Comparison of ENCODE assay signal across 15 cellular contexts in the genomic region with DNA sequence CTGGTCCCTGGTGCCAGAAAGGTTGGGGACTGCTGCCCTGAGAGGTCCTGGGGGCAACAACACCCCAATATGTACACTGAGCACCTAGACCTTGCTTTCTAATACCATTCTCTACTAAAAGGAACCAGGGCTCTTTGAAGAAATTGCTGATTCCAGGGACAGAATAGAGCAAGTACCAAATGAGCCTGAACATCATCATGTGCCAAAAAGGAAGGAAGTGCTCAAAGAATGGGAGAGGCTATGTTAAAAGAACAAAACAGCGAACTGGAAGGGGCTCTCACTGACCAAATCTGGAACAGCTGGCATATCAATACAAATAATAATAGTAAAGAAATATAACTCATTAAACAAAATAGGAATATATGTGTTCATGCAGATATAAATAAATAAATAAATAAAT. TPM values are rescaled to one million over a fixed set of nuclear protein-coding genes. Genes with fewer than 3 reads are reported as not detected.
DNase-seq lines count a peak whose midpoint lies in the region; ATAC-seq, FAIRE-seq and TF ChIP-seq lines count a peak whose summit lies in the region.
"Had no signal": no experiment of that assay in that cellular context is flagged by ENCODE, and none has a peak within 500 bp of the region (broad histone marks: within the 10 kb centered on the region; RNA-seq: fewer than 3 reads in every experiment).

No MANE protein-coding gene starts in this region.

- intact Hi-C loops in Right ventricle myocardium inferior (cut with DNase I): no loop called here
- intact Hi-C loops in Right ventricle myocardium superior (cut with DNase I): no loop called here
- intact Hi-C loops in left ventricle myocardium inferior (cut with micrococcal nuclease): no loop called here

- H3K9me3 ChIP-seq in astrocyte (ENCODE audit: insufficient read depth, low read depth, low read length) (no peaks in the 10 kb centered on the region), left ventricle myocardium inferior (replicated peaks) (no peaks in the 10 kb centered on the region)

- H3K4me3 ChIP-seq in astrocyte (ENCODE audit: insufficient read depth, low read depth, low read length) (no peak overlapping the region), left ventricle myocardium inferior (no peak overlapping the region)
- H3K4me3 ChIP-seq: BLaER1 had no signal

- H3K9me3 Mint-ChIP-seq in astrocyte (ENCODE audit: unreplicated experiment): no peaks in the 10 kb centered on the region
- H3K9me3 Mint-ChIP-seq in nephron progenitor cell: peaks cover 19% of the 10 kb centered on the region
- H3K9me3 Mint-ChIP-seq in activated T-cell treated with anti-CD3 and anti-CD28 coated beads, Interleukin-2, amount 50 U/mL, for 72 hours: no peaks in the 10 kb centered on the region
- H3K9me3 Mint-ChIP-seq: HFFc6 had no signal

- no peak for FAIRE-seq in astrocyte (lab: Jason Lieb, UNC)

- no peaks in the 10 kb centered on the region for H3K36me3 ChIP-seq in astrocyte (ENCODE audit: insufficient read depth, low read length)
- H3K36me3 ChIP-seq in left ventricle myocardium inferior: peaks cover 13% of the 10 kb centered on the region

- H3K9ac ChIP-seq in astrocyte (ENCODE audit: low read length): no peak overlapping the region
- H3K9ac ChIP-seq: BLaER1 had no signal

- H3K36me3 Mint-ChIP-seq in astrocyte (ENCODE audit: low read depth, unreplicated experiment) (no peaks in the 10 kb centered on the region), nephron progenitor cell (ENCODE audit: low read depth) (peaks cover 49% of the 10 kb centered on the region)
- no peaks in the 10 kb centered on the region for H3K36me3 Mint-ChIP-seq in activated T-cell treated with anti-CD3 and anti-CD28 coated beads, Interleukin-2, amount 50 U/mL, for 72 hours (ENCODE audit: insufficient read depth in 2 of 2)

- H4K20me1 ChIP-seq in astrocyte (ENCODE audit: insufficient read depth, low read length): peaks cover 34% of the 10 kb centered on the region

- H3K27me3 ChIP-seq in astrocyte (ENCODE audit: insufficient read depth, low read length) (no peaks in the 10 kb centered on the region), left ventricle myocardium inferior (ENCODE audit: low read depth) (no peaks in the 10 kb centered on the region)
- H3K27me3 ChIP-seq: BLaER1 had no signal

- DNase-seq in Right ventricle myocardium inferior (ENCODE audit: missing footprints): no peak
- no peak for DNase-seq in Right ventricle myocardium superior
- DNase-seq in astrocyte (ENCODE audit: low read depth): no peak
- DNase-seq in left ventricle myocardium inferior: no peak
- DNase-seq in nephron progenitor cell: no peak
- no peak for DNase-seq in activated gamma-delta T cell treated with Interleukin-2 at 50 U/mL for 16 hours
- no peak for DNase-seq in activated T-cell treated with anti-CD3 and anti-CD28 coated beads, Interleukin-2, amount 50 U/mL, for 72 hours
- DNase-seq: AML-193, DMS 273 treated with DMSO at 0.1 percent for 48 hours, HCEC 1CT, HFFc6 had no signal

- TF ChIP-seq CTCF in astrocyte (IDR thresholded peaks at IDR 0.05; ENCODE audit: insufficient read depth, low read depth, low read length): no peak
- no peak for TF ChIP-seq CTCF in left ventricle myocardium inferior (IDR thresholded peaks at IDR 0.05; ENCODE audit: borderline replicate concordance)
- TF ChIP-seq CTCF in nephron progenitor cell (IDR thresholded peaks at IDR 0.05): no peak

- peak overlapping the region; percentile 27 for H3K4me3 Mint-ChIP-seq in astrocyte (ENCODE audit: unreplicated experiment)
- H3K4me3 Mint-ChIP-seq in nephron progenitor cell: no peak overlapping the region
- H3K4me3 Mint-ChIP-seq in activated T-cell treated with anti-CD3 and anti-CD28 coated beads, Interleukin-2, amount 50 U/mL, for 72 hours: no peak overlapping the region
- H3K4me3 Mint-ChIP-seq: HFFc6 had no signal

- H2AFZ ChIP-seq in astrocyte (ENCODE audit: low read depth, low read length): no peak overlapping the region

- H3K27ac Mint-ChIP-seq in astrocyte (ENCODE audit: unreplicated experiment) (no peak overlapping the region), nephron progenitor cell (peak overlapping the region; percentile 81)
- no peak overlapping the region for H3K27ac Mint-ChIP-seq in activated T-cell treated with anti-CD3 and anti-CD28 coated beads, Interleukin-2, amount 50 U/mL, for 72 hours
- H3K27ac Mint-ChIP-seq: HFFc6 had no signal

- no peak overlapping the region for H3K4me2 ChIP-seq in astrocyte (ENCODE audit: low read length)
- H3K4me2 ChIP-seq: BLaER1 had no signal

- H3K79me2 ChIP-seq in astrocyte (ENCODE audit: insufficient read depth, low read length): peaks cover 39% of the 10 kb centered on the region

- H3K27me3 Mint-ChIP-seq in astrocyte (ENCODE audit: low read depth, unreplicated experiment): no peaks in the 10 kb centered on the region
- H3K27me3 Mint-ChIP-seq in nephron progenitor cell (ENCODE audit: low read depth, poor library complexity): no peaks in the 10 kb centered on the region
- no peaks in the 10 kb centered on the region for H3K27me3 Mint-ChIP-seq in activated T-cell treated with anti-CD3 and anti-CD28 coated beads, Interleukin-2, amount 50 U/mL, for 72 hours (ENCODE audit: low read depth)

- H3K4me1 Mint-ChIP-seq in astrocyte (ENCODE audit: low read depth, unreplicated experiment) (peaks cover 26% of the 10 kb centered on the region), nephron progenitor cell (no peaks in the 10 kb centered on the region)
- H3K4me1 Mint-ChIP-seq in activated T-cell treated with anti-CD3 and anti-CD28 coated beads, Interleukin-2, amount 50 U/mL, for 72 hours (ENCODE audit: low read depth): no peaks in the 10 kb centered on the region

- ATAC-seq in Right ventricle myocardium inferior (peak; percentile 23), Right ventricle myocardium superior (ENCODE audit: poor library complexity) (no peak), HG03025 (IDR thresholded peaks at IDR 0.05; ENCODE audit: low FRiP score, unreplicated experiment) (no peak)
- no peak for ATAC-seq in activated T-cell treated with anti-CD3 and anti-CD28 coated beads, Interleukin-2, amount 50 U/mL, for 72 hours (replicated peaks in 1 of 2)

- H3K27ac ChIP-seq in astrocyte (ENCODE audit: low read depth, low read length): no peak overlapping the region
- H3K27ac ChIP-seq in left ventricle myocardium inferior (replicated peaks): peak overlapping the region; percentile 56
- H3K27ac ChIP-seq: 22Rv1, BLaER1, HL-60 had no signal

- H3K4me1 ChIP-seq in astrocyte (ENCODE audit: insufficient read depth, low read length) (peaks cover 12% of the 10 kb centered on the region), left ventricle myocardium inferior (peaks cover 36% of the 10 kb centered on the region)

RNA-seq across cellular contexts. Expression of gene PIK3R3, which starts 50.8 kb away (rescaled TPM):
- total RNA-seq in Right ventricle myocardium inferior (22.6 TPM), Right ventricle myocardium superior (26.9 TPM), astrocyte (55.5 and 68.4 TPM in 2 replicates), left ventricle myocardium inferior (32.7 TPM)
- under 1 TPM; 0.89 to 0.93 TPM for total RNA-seq in activated T-cell treated with anti-CD3 and anti-CD28 coated beads, Interleukin-2, amount 50 U/mL, for 72 hours

Comparison
In these comparisons a context has a peak if more than half of its experiments do, and no peak if none do; other contexts are left out.
1. RNA of gene PIK3R3, which starts 50.8 kb away (total RNA-seq): 55.5 to 68.4 TPM in astrocyte, 32.7 TPM in left ventricle myocardium inferior (single experiment), 26.9 TPM in Right ventricle myocardium superior (single experiment) and 22.6 TPM in Right ventricle myocardium inferior (single experiment); 0.89 to 0.93 TPM in activated T-cell treated with anti-CD3 and anti-CD28 coated beads, Interleukin-2, amount 50 U/mL, for 72 hours; every median in the first group is over 10 times any median in the second.